ENCODE assay signal across 16 cellular contexts in the genomic region with DNA sequence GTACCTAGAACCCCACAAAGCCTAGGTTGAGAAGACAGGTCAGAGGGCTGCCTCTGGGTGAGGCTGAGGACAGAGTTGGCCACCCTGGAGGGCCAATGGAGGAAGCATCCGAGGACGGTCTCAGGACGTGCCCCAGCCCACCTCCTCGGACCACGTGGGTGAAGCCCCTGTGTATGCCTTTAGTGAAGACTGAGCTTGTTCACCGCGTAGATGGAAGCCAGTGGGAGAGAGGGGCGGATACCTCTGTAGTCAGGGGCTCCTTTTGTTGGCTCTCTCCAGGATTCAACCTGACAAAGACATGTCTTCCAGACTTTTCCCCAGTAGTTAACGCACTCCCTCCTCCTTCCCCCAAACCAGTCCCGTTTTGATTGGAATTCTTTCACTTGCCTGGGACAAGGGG.
DNase-seq lines count a peak whose midpoint lies in the region; ATAC-seq and TF ChIP-seq lines count a peak whose summit lies in the region.
"Had no signal": no experiment of that assay in that cellular context is flagged by ENCODE, and none has a peak within 500 bp of the region (broad histone marks: within the 10 kb centered on the region; RNA-seq: fewer than 3 reads in every experiment).

No MANE protein-coding gene starts in this region.

- H3K9ac ChIP-seq in endodermal cell (ENCODE audit: extremely low read depth, low read length, poor library complexity, severe bottlenecking) = no peak overlapping the region
- no peak overlapping the region for H3K9ac ChIP-seq in parathyroid adenoma

- H3K27ac ChIP-seq in heart right ventricle (peak overlapping the region; percentile 76 to 100 (median 97)), endodermal cell (ENCODE audit: low read depth, low read length) (peak overlapping the region; percentile 5), parathyroid adenoma (peak overlapping the region; percentile 92), upper lobe of right lung (peak overlapping the region; percentile 97), SJCRH30 (no peak overlapping the region)

- no peak overlapping the region for H2AFZ ChIP-seq in parathyroid adenoma

- WGBS in heart right ventricle, 2 donors = 90 to 91% methylated on average over 10 of the region's 10 CpGs
- 43 to 76% methylated on average over 3 to 10 of the region's 10 CpGs for WGBS in endodermal cell (ENCODE audit: insufficient coverage in 1 of 2, insufficient read length in 1 of 2), 2 experiments

- no peak overlapping the region for H3K4me2 ChIP-seq in parathyroid adenoma (ENCODE audit: low read length)

- H3K27me3 ChIP-seq in heart right ventricle = no peaks in the 10 kb centered on the region
- H3K27me3 ChIP-seq in endodermal cell (ENCODE audit: control insufficient read depth, insufficient read depth, low read length, poor library complexity, severe bottlenecking) = no peaks in the 10 kb centered on the region
- H3K27me3 ChIP-seq in parathyroid adenoma (ENCODE audit: control insufficient read depth, insufficient read depth, low read length) = no peaks in the 10 kb centered on the region
- no peaks in the 10 kb centered on the region for H3K27me3 ChIP-seq in upper lobe of right lung
- no peaks in the 10 kb centered on the region for H3K27me3 ChIP-seq in SJCRH30
- H3K27me3 ChIP-seq: pancreas had no signal

- H3K4me1 ChIP-seq in heart right ventricle (peaks cover 87 to 100% (median 98%) of the 10 kb centered on the region in 9 donors), endodermal cell (ENCODE audit: control insufficient read depth, insufficient read depth, low read length) (no peaks in the 10 kb centered on the region), parathyroid adenoma (peaks cover 71% of the 10 kb centered on the region), upper lobe of right lung (peaks cover 98% of the 10 kb centered on the region), SJCRH30 (peaks cover 4% of the 10 kb centered on the region; the same call in 1 of the 2 replicates)

- H3K4me1 Mint-ChIP-seq in endodermal cell = no peaks in the 10 kb centered on the region

- ATAC-seq in heart right ventricle (no peak), upper lobe of right lung (no peak), omental fat pad (ENCODE audit: low FRiP score) (no peak)
- ATAC-seq: activated CD4-positive, alpha-beta T cell treated with anti-CD3 and anti-CD28 coated beads for 36 hours; pancreas had no signal

- DNase-seq in heart right ventricle = no peak
- no peak for DNase-seq in cardiac septum (ENCODE audit: low spot score)
- no peak for DNase-seq in endodermal cell
- no peak for DNase-seq in upper lobe of right lung
- DNase-seq in omental fat pad (ENCODE audit: low spot score) = no peak
- no peak for DNase-seq in SJCRH30
- no peak for DNase-seq in DMS153 (lab: John Stamatoyannopoulos, UW)
- DNase-seq: activated CD4-positive, alpha-beta T cell treated with anti-CD3 and anti-CD28 coated beads for 36 hours; activated naive CD8-positive, alpha-beta T cell treated with anti-CD3 and anti-CD28 coated beads for 36 hours; NCI-H2029; NCI-H526 treated with DMSO at 0.1 percent for 48 hours; pancreas; stimulated activated CD4-positive, alpha-beta T cell treated with anti-CD3 and anti-CD28 coated beads, Interleukin-15, amount 100 ng/mL, for 24 hours; T-helper 2 cell; trophoblast cell had no signal

- H3K9me3 ChIP-seq in heart right ventricle (no peaks in the 10 kb centered on the region), endodermal cell (ENCODE audit: control insufficient read depth, low read length) (no peaks in the 10 kb centered on the region), parathyroid adenoma (ENCODE audit: control insufficient read depth, low read length) (no peaks in the 10 kb centered on the region), upper lobe of right lung (no peaks in the 10 kb centered on the region), SJCRH30 (replicated peaks) (no peaks in the 10 kb centered on the region)
- H3K9me3 ChIP-seq: pancreas had no signal

- H3K4me3 ChIP-seq in heart right ventricle (no peak overlapping the region), endodermal cell (ENCODE audit: low read length) (no peak overlapping the region), parathyroid adenoma (ENCODE audit: low read depth, low read length) (no peak overlapping the region), upper lobe of right lung (no peak overlapping the region), SJCRH30 (no peak overlapping the region)
- H3K4me3 ChIP-seq: pancreas had no signal

- no peak for TF ChIP-seq CTCF in heart right ventricle (IDR thresholded peaks at IDR 0.05)
- no peak for TF ChIP-seq CTCF in endodermal cell (conservative IDR thresholded peaks at IDR 0.05)
- no peak for TF ChIP-seq CTCF in parathyroid adenoma (IDR thresholded peaks at IDR 0.05)
- TF ChIP-seq CTCF in upper lobe of right lung (IDR thresholded peaks at IDR 0.05) = no peak
- no peak for TF ChIP-seq CTCF in omental fat pad (IDR thresholded peaks at IDR 0.05)

- no peak overlapping the region for H3K4me3 Mint-ChIP-seq in endodermal cell
- H3K4me3 Mint-ChIP-seq: activated CD4-positive, alpha-beta T cell treated with anti-CD3 and anti-CD28 coated beads for 36 hours; activated naive CD8-positive, alpha-beta T cell treated with anti-CD3 and anti-CD28 coated beads for 36 hours had no signal

- H3K36me3 ChIP-seq in heart right ventricle (no peaks in the 10 kb centered on the region), endodermal cell (ENCODE audit: control insufficient read depth, insufficient read depth, low read length) (no peaks in the 10 kb centered on the region), parathyroid adenoma (ENCODE audit: control insufficient read depth, insufficient read depth, low read length) (no peaks in the 10 kb centered on the region), upper lobe of right lung (no peaks in the 10 kb centered on the region), SJCRH30 (no peaks in the 10 kb centered on the region)
- H3K36me3 ChIP-seq: pancreas had no signal

- no peak overlapping the region for H3K27ac Mint-ChIP-seq in endodermal cell
- H3K27ac Mint-ChIP-seq: activated CD4-positive, alpha-beta T cell treated with anti-CD3 and anti-CD28 coated beads for 36 hours; activated naive CD8-positive, alpha-beta T cell treated with anti-CD3 and anti-CD28 coated beads for 36 hours had no signal

- peaks cover 52% of the 10 kb centered on the region for H3K79me2 ChIP-seq in parathyroid adenoma

- intact Hi-C loops in heart right ventricle (cut with DNase I) = loop anchor here in 4 of 10 donors (2.0 to 10.0 kb wide), 5 partner anchors 98 to 295 kb away; a partner anchor contains a TSS
- intact Hi-C loops in cardiac septum (cut with DNase I) = no loop called here
- intact Hi-C loops in upper lobe of right lung (cut with DNase I) = no loop called here

- H3K9me3 Mint-ChIP-seq in endodermal cell = no peaks in the 10 kb centered on the region
- H3K9me3 Mint-ChIP-seq: activated naive CD8-positive, alpha-beta T cell treated with anti-CD3 and anti-CD28 coated beads for 36 hours had no signal

- H3K36me3 Mint-ChIP-seq in endodermal cell (ENCODE audit: low read depth) = no peaks in the 10 kb centered on the region
- H3K36me3 Mint-ChIP-seq: activated naive CD8-positive, alpha-beta T cell treated with anti-CD3 and anti-CD28 coated beads for 36 hours had no signal

- peaks cover 2% of the 10 kb centered on the region for H3K27me3 Mint-ChIP-seq in endodermal cell (ENCODE audit: insufficient read depth)
- H3K27me3 Mint-ChIP-seq: activated CD4-positive, alpha-beta T cell treated with anti-CD3 and anti-CD28 coated beads for 36 hours; activated naive CD8-positive, alpha-beta T cell treated with anti-CD3 and anti-CD28 coated beads for 36 hours had no signal
